Comparison of ENCODE assay signal across 1 cellular context in genomic region chr15:34109775-34110663, GRCh38.
TF ChIP-seq lines count a peak whose summit lies in the region.

No MANE protein-coding gene starts in this region.

TF ChIP-seq in endothelial cell of umbilical vein, 7 proteins besides CTCF, POLR2A, EP300 and RAD21 (continued from another document):
- no peak for TF ChIP-seq EZH2 (IDR thresholded peaks at IDR 0.05; ENCODE audit: borderline replicate concordance, low read depth, low read length, severe bottlenecking)
TF ChIP-seq in endothelial cell of umbilical vein: peak in this region for 0.
